18 cellular contexts compared by ENCODE assay signal in the genomic region with DNA sequence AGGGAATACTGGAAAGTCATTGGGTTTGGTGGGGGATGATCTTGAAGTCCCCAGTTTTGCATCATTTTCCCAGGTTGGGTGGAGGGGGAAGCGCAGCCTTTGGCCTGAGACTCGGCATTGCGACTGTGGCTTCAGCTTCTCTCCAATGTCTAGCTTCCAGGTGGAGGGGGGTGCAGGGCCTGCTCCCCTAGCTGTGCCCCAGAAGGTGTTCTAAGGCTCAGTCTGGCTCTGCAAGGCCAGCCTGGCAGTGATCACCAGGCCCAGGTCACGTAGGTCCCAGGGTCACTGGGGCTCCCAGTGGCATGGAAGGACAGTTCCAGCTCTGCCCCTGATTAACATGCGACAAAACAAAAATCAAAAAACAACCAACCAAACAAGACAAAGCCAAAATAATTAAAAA.
"Had no signal": no experiment of that assay in that cellular context is flagged by ENCODE, and none has a peak within 500 bp of the region (broad histone marks: within the 10 kb centered on the region; RNA-seq: fewer than 3 reads in every experiment).

No MANE protein-coding gene starts in this region.

- H3K27me3 ChIP-seq: esophagus squamous epithelium, gastroesophageal sphincter, upper lobe of left lung had no signal

- H3K27ac ChIP-seq: esophagus squamous epithelium, gastroesophageal sphincter, psoas muscle, upper lobe of left lung had no signal

- H3K4me3 ChIP-seq: esophagus squamous epithelium, gastroesophageal sphincter, lung, psoas muscle, upper lobe of left lung had no signal

- H3K36me3 ChIP-seq: esophagus squamous epithelium, gastroesophageal sphincter, upper lobe of left lung had no signal

- FAIRE-seq: kidney, small intestine had no signal

- DNase-seq: central memory CD4-positive, alpha-beta T cell; esophagus squamous epithelium; foreskin fibroblast; glutamatergic neuron; immature natural killer cell; kidney; left cardiac atrium; left ventricle myocardium superior; mesendoderm; naive B cell; retina; small intestine; stimulated activated CD4-positive, alpha-beta T cell treated with anti-CD3 and anti-CD28 coated beads, Interleukin-2, amount 100 ng/mL, for 48 hours; stimulated activated naive CD4-positive, alpha-beta T cell treated with Interleukin-2 at 50 U/mL for 16 hours; upper lobe of left lung had no signal

- H3K9me3 ChIP-seq: esophagus squamous epithelium, gastroesophageal sphincter, psoas muscle, upper lobe of left lung had no signal

- ATAC-seq: gastroesophageal sphincter, left cardiac atrium, left ventricle myocardium superior, psoas muscle had no signal
